Comparison of ENCODE assay signal across 8 cellular contexts in genomic region chr17:57130708-57131461, GRCh38. TPM values are rescaled to one million over a fixed set of nuclear protein-coding genes. Genes with fewer than 3 reads are reported as not detected.
DNase-seq lines count a peak whose midpoint lies in the region; ATAC-seq and TF ChIP-seq lines count a peak whose summit lies in the region.

No MANE protein-coding gene starts in this region.

- peaks cover 8% of the 10 kb centered on the region for H3K4me1 Mint-ChIP-seq in activated naive CD8-positive, alpha-beta T cell treated with anti-CD3 and anti-CD28 coated beads for 36 hours

- H3K36me3 Mint-ChIP-seq in activated naive CD8-positive, alpha-beta T cell treated with anti-CD3 and anti-CD28 coated beads for 36 hours, result peaks cover 2% of the 10 kb centered on the region

- ATAC-seq in heart left ventricle (peak; percentile 89 to 93 (median 92)), GM21390 (IDR thresholded peaks at IDR 0.05; ENCODE audit: unreplicated experiment) (no peak)

- H3K4me3 ChIP-seq in heart left ventricle, result peak overlapping the region in 2 of 12 donors; percentile 26 to 32

- 27 to 33% (median 32%) methylated on average over 13 to 16 of the region's 16 CpGs for WGBS in heart left ventricle, 4 donors

- no peak overlapping the region for H3K27ac ChIP-seq in heart left ventricle

- H3K36me3 ChIP-seq in heart left ventricle, result peaks cover 0 to 4% (median 0%) of the 10 kb centered on the region in 9 donors

- intact Hi-C loops in heart left ventricle (cut with DNase I), result loop anchor here in 9 of 10 donors (1.0 to 10.0 kb wide), 13 partner anchors 114 to 984 kb away; partner anchors contain the start of gene CCDC182 (in 5 of the 9)

- DNase-seq in DMS 273 (lab: John Stamatoyannopoulos, UW; ENCODE audit: unreplicated experiment) (peak; percentile 92), DMS 273 treated with DMSO at 0.1 percent for 48 hours (lab: John Stamatoyannopoulos, UW) (no peak), NCI-H1092 treated with DMSO at 0.1 percent for 48 hours (lab: John Stamatoyannopoulos, UW) (peak; percentile 56), SKM-1 treated with dmso at 0.1 percent for 144 hours (lab: John Stamatoyannopoulos, UW; ENCODE audit: unreplicated experiment) (peak; percentile 49), heart left ventricle (peak; percentile 79 to 87 (median 83)), putamen (ENCODE audit: low spot score) (peak; percentile 84)
- DNase-seq in activated naive CD8-positive, alpha-beta T cell treated with anti-CD3 and anti-CD28 coated beads for 36 hours, result peak; percentile 71

- H3K27me3 Mint-ChIP-seq in activated naive CD8-positive, alpha-beta T cell treated with anti-CD3 and anti-CD28 coated beads for 36 hours, result no peaks in the 10 kb centered on the region

- H3K4me1 ChIP-seq in heart left ventricle, result peaks cover 0 to 7% (median 0%) of the 10 kb centered on the region in 12 donors

- no peak overlapping the region for H3K27ac Mint-ChIP-seq in activated naive CD8-positive, alpha-beta T cell treated with anti-CD3 and anti-CD28 coated beads for 36 hours

- TF ChIP-seq CTCF in heart left ventricle (IDR thresholded peaks at IDR 0.05), result peak; percentile 85 to 95 (median 90)

- H3K9me3 Mint-ChIP-seq in activated naive CD8-positive, alpha-beta T cell treated with anti-CD3 and anti-CD28 coated beads for 36 hours, result no peaks in the 10 kb centered on the region

- H3K4me3 Mint-ChIP-seq in activated naive CD8-positive, alpha-beta T cell treated with anti-CD3 and anti-CD28 coated beads for 36 hours, result no peak overlapping the region

- no peaks in the 10 kb centered on the region for H3K9me3 ChIP-seq in heart left ventricle

- TF ChIP-seq POLR2A in heart left ventricle (IDR thresholded peaks at IDR 0.05), result no peak

- H3K27me3 ChIP-seq in heart left ventricle, result no peaks in the 10 kb centered on the region

RNA-seq across cellular contexts. Expression of gene AKAP1, which starts 45.8 kb away (rescaled TPM):
- 10 to 100 TPM; 39.5 to 43.2 TPM for total RNA-seq in activated naive CD8-positive, alpha-beta T cell treated with anti-CD3 and anti-CD28 coated beads for 36 hours
- total RNA-seq in heart left ventricle, result 100 to 1,000 TPM in 8 of 9 donors, 10 to 100 TPM in 1; 77.4 to 240 (median 133) TPM
- 10 to 100 TPM; 55.8 to 63.4 TPM for polyA plus RNA-seq in heart left ventricle
